ENCODE assay signal across 12 cellular contexts in the genomic region with DNA sequence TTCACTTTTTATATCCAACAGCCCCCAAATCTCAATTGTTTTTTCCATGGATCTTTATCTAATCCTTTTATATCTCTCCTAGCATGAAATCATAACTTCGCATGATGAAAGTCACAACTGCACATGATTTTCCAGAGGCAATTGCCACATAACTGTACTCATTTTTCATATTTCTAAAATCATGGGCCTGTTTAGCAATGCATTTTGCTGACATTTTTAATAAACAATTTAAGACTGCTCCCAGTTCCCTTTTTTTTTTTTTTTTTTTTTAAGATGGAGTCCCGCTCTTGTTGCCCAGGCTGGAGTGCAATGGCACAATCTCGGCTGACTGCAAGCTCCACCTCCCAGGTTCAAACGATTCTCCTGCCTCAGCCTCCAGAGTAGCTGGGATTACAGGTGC.
DNase-seq lines count a peak whose midpoint lies in the region; ATAC-seq and TF ChIP-seq lines count a peak whose summit lies in the region.
"Had no signal": no experiment of that assay in that cellular context is flagged by ENCODE, and none has a peak within 500 bp of the region (broad histone marks: within the 10 kb centered on the region; RNA-seq: fewer than 3 reads in every experiment).

No MANE protein-coding gene starts in this region.

- peak overlapping the region; percentile 93 for H3K27ac Mint-ChIP-seq in activated CD4-positive, alpha-beta T cell treated with anti-CD3 and anti-CD28 coated beads, Interleukin-2, amount 10 ng/mL, durations not matched to agents 7 days and 5 days

- CTCF ChIA-PET in activated CD4-positive, alpha-beta T cell treated with anti-CD3 and anti-CD28 coated beads, Interleukin-2, amount 10 ng/mL, durations not matched to agents 7 days and 5 days (lab: Charles Lee) = interaction anchor here (0.9 kb wide), 1 partner anchor 37 kb away, joined by 3 read pairs; no protein-coding TSS in a partner anchor
- CTCF ChIA-PET in HEK293T (lab: Yijun Ruan, JAX) = no interaction called here

- no peaks in the 10 kb centered on the region for H3K36me3 ChIP-seq in colonic mucosa
- H3K36me3 ChIP-seq: right atrium auricular region, uterus had no signal

- no peaks in the 10 kb centered on the region for H3K4me1 ChIP-seq in colonic mucosa
- H3K4me1 ChIP-seq: uterus had no signal

- no peak for ATAC-seq in GM21529 (IDR thresholded peaks at IDR 0.05; ENCODE audit: unreplicated experiment)

- H3K9ac ChIP-seq in colonic mucosa (ENCODE audit: low read depth in 2 of 2, low read length in 2 of 2) = no peak overlapping the region

- H3K4me1 Mint-ChIP-seq in activated CD4-positive, alpha-beta T cell treated with anti-CD3 and anti-CD28 coated beads, Interleukin-2, amount 10 ng/mL, durations not matched to agents 7 days and 5 days = peaks cover 48% of the 10 kb centered on the region

- in situ Hi-C loops in G401 (cut with HindIII; ENCODE audit: low sequenced_read_pairs) = no loop called here

- H3K27ac ChIP-seq in colonic mucosa (peak overlapping the region; percentile 45), skin epidermis (peak overlapping the region in 18 of 21 experiments; percentile 10 to 96 (median 74))
- H3K27ac ChIP-seq: uterus had no signal

- no peaks in the 10 kb centered on the region for H3K9me3 Mint-ChIP-seq in activated CD4-positive, alpha-beta T cell treated with anti-CD3 and anti-CD28 coated beads, Interleukin-2, amount 10 ng/mL, durations not matched to agents 7 days and 5 days
- H3K9me3 Mint-ChIP-seq: immature natural killer cell had no signal

- no peak overlapping the region for H3K4me3 Mint-ChIP-seq in activated CD4-positive, alpha-beta T cell treated with anti-CD3 and anti-CD28 coated beads, Interleukin-2, amount 10 ng/mL, durations not matched to agents 7 days and 5 days
- H3K4me3 Mint-ChIP-seq: immature natural killer cell had no signal

- no peak for DNase-seq in activated CD4-positive, alpha-beta T cell treated with anti-CD3 and anti-CD28 coated beads, Interleukin-2, amount 10 ng/mL, durations not matched to agents 7 days and 5 days
- no peak for DNase-seq in activated CD4-positive, alpha-beta T cell treated with anti-CD3 and anti-CD28 coated beads, Interleukin-2, amount 50 U/mL, for 48 hours
- DNase-seq in NOMO-1 treated with DMSO at 0.1 percent for 48 hours (lab: John Stamatoyannopoulos, UW; ENCODE audit: unreplicated experiment) = peak; percentile 73
- no peak for DNase-seq in colonic mucosa
- DNase-seq in HEK293T (ENCODE audit: extremely low spot score) = no peak
- DNase-seq in G401 (ENCODE audit: low spot score) = no peak
- DNase-seq: immature natural killer cell, Kasumi-1, uterus had no signal

- no peaks in the 10 kb centered on the region for H3K9me3 ChIP-seq in colonic mucosa
- H3K9me3 ChIP-seq: right atrium auricular region, uterus had no signal

- intact Hi-C loops in colonic mucosa (cut with DNase I) = no loop called here

- TF ChIP-seq CTCF in colonic mucosa (IDR thresholded peaks at IDR 0.05) = no peak

- H3K27me3 Mint-ChIP-seq in activated CD4-positive, alpha-beta T cell treated with anti-CD3 and anti-CD28 coated beads, Interleukin-2, amount 10 ng/mL, durations not matched to agents 7 days and 5 days = no peaks in the 10 kb centered on the region

- H3K4me3 ChIP-seq in colonic mucosa (no peak overlapping the region), skin epidermis (no peak overlapping the region)
- H3K4me3 ChIP-seq: right atrium auricular region, uterus had no signal

- H3K27me3 ChIP-seq in colonic mucosa = no peaks in the 10 kb centered on the region
- H3K27me3 ChIP-seq: right atrium auricular region, uterus had no signal

- peaks cover 30% of the 10 kb centered on the region for H3K36me3 Mint-ChIP-seq in activated CD4-positive, alpha-beta T cell treated with anti-CD3 and anti-CD28 coated beads, Interleukin-2, amount 10 ng/mL, durations not matched to agents 7 days and 5 days (ENCODE audit: low read depth)

- POLR2A ChIA-PET in activated CD4-positive, alpha-beta T cell treated with anti-CD3 and anti-CD28 coated beads, Interleukin-2, amount 10 ng/mL, durations not matched to agents 7 days and 5 days (lab: Charles Lee) = no interaction called here
- POLR2A ChIA-PET in HEK293T (lab: Yijun Ruan, JAX) = no interaction called here

TF ChIP-seq in HEK293T, 16 proteins besides CTCF, POLR2A, EP300 and RAD21:
- no peak for TF ChIP-seq TARDBP (IDR thresholded peaks at IDR 0.05)
- no peak for TF ChIP-seq ELF4 (IDR thresholded peaks at IDR 0.05)
- no peak for TF ChIP-seq L3MBTL2 (conservative IDR thresholded peaks at IDR 0.05)
- TF ChIP-seq, protein P1, sequence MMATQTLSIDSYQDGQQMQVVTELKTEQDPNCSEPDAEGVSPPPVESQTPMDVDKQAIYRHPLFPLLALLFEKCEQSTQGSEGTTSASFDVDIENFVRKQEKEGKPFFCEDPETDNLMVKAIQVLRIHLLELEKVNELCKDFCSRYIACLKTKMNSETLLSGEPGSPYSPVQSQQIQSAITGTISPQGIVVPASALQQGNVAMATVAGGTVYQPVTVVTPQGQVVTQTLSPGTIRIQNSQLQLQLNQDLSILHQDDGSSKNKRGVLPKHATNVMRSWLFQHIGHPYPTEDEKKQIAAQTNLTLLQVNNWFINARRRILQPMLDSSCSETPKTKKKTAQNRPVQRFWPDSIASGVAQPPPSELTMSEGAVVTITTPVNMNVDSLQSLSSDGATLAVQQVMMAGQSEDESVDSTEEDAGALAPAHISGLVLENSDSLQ (IDR thresholded peaks at IDR 0.05) = no peak
- TF ChIP-seq HDGF (IDR thresholded peaks at IDR 0.05; ENCODE audit: borderline replicate concordance) = no peak
- no peak for TF ChIP-seq ARNT (IDR thresholded peaks at IDR 0.05)
- TF ChIP-seq LEF1 (IDR thresholded peaks at IDR 0.05; ENCODE audit: borderline replicate concordance) = no peak
- no peak for TF ChIP-seq SP1 (IDR thresholded peaks at IDR 0.05)
- TF ChIP-seq SUZ12 (IDR thresholded peaks at IDR 0.05) = no peak
- TF ChIP-seq FOXM1 (IDR thresholded peaks at IDR 0.05; ENCODE audit: borderline replicate concordance) = no peak
- no peak for TF ChIP-seq NFRKB (IDR thresholded peaks at IDR 0.05)
- no peak for TF ChIP-seq ZNF384 (IDR thresholded peaks at IDR 0.05)
- no peak for TF ChIP-seq CTBP1 (IDR thresholded peaks at IDR 0.05; ENCODE audit: borderline replicate concordance)
- TF ChIP-seq BHLHE40 (IDR thresholded peaks at IDR 0.05; ENCODE audit: borderline replicate concordance) = no peak
- no peak for TF ChIP-seq FOXK2 (IDR thresholded peaks at IDR 0.05)
